26 cellular contexts compared by ENCODE assay signal in genomic region chr4:121129606-121130346, GRCh38. TPM values are rescaled to one million over a fixed set of nuclear protein-coding genes. Genes with fewer than 3 reads are reported as not detected.
DNase-seq lines count a peak whose midpoint lies in the region; ATAC-seq, FAIRE-seq and TF ChIP-seq lines count a peak whose summit lies in the region.
"Had no signal": no experiment of that assay in that cellular context is flagged by ENCODE, and none has a peak within 500 bp of the region (broad histone marks: within the 10 kb centered on the region; RNA-seq: fewer than 3 reads in every experiment).

No MANE protein-coding gene starts in this region.

- H3K27ac Mint-ChIP-seq in activated CD4-positive, alpha-beta T cell treated with anti-CD3 and anti-CD28 coated beads for 36 hours: peak overlapping the region; percentile 1
- H3K27ac Mint-ChIP-seq in T-cell (peak overlapping the region; percentile 9 to 35), endothelial cell (ENCODE audit: unreplicated experiment) (no peak overlapping the region)
- H3K27ac Mint-ChIP-seq: B cell had no signal

- TF ChIP-seq CTCF in bronchial epithelial cell (IDR thresholded peaks at IDR 0.05; ENCODE audit: insufficient read depth, low read length, severe bottlenecking): no peak
- TF ChIP-seq CTCF in osteoblast (IDR thresholded peaks at IDR 0.05; ENCODE audit: extremely low read depth, low read depth, low read length): no peak
- TF ChIP-seq CTCF in endothelial cell (IDR thresholded peaks at IDR 0.05; ENCODE audit: unreplicated experiment): no peak

- no peaks in the 10 kb centered on the region for H3K9me3 ChIP-seq in osteoblast (ENCODE audit: low read depth, low read length)
- H3K9me3 ChIP-seq: MG63, SJCRH30 had no signal

- no peaks in the 10 kb centered on the region for H4K20me1 ChIP-seq in osteoblast (ENCODE audit: insufficient read depth, low read length)

- no peak for ATAC-seq in activated CD4-positive, alpha-beta T cell treated with anti-CD3 and anti-CD28 coated beads for 36 hours
- ATAC-seq in T-cell (replicated peaks in 1 of 4): no peak
- no peak for ATAC-seq in HG03095 (IDR thresholded peaks at IDR 0.05; ENCODE audit: unreplicated experiment)
- ATAC-seq: PC-3, Right ventricle myocardium inferior had no signal

- POLR2A ChIA-PET in activated CD4-positive, alpha-beta T cell treated with anti-CD3 and anti-CD28 coated beads for 36 hours (lab: Charles Lee): no interaction called here
- POLR2A ChIA-PET in T-cell (lab: Charles Lee): interaction anchor here in 1 of 2 donors (0.6 kb wide), 1 partner anchor 68 kb away, joined by 6 read pairs; no protein-coding TSS in a partner anchor

- H3K4me1 Mint-ChIP-seq in activated CD4-positive, alpha-beta T cell treated with anti-CD3 and anti-CD28 coated beads for 36 hours: peaks cover 15% of the 10 kb centered on the region
- peaks cover 24 to 43% (median 30%) of the 10 kb centered on the region in 3 donors for H3K4me1 Mint-ChIP-seq in T-cell
- H3K4me1 Mint-ChIP-seq in endothelial cell (ENCODE audit: unreplicated experiment): no peaks in the 10 kb centered on the region
- H3K4me1 Mint-ChIP-seq: B cell had no signal

- H3K36me3 Mint-ChIP-seq in activated CD4-positive, alpha-beta T cell treated with anti-CD3 and anti-CD28 coated beads for 36 hours (ENCODE audit: low read depth): peaks cover 6% of the 10 kb centered on the region
- peaks cover 3% of the 10 kb centered on the region for H3K36me3 Mint-ChIP-seq in T-cell
- no peaks in the 10 kb centered on the region for H3K36me3 Mint-ChIP-seq in endothelial cell (ENCODE audit: low read depth, unreplicated experiment)

- H3K27me3 ChIP-seq in bronchial epithelial cell (ENCODE audit: control insufficient read depth, insufficient read depth, low read length) (no peaks in the 10 kb centered on the region), osteoblast (ENCODE audit: insufficient read depth, low read length) (no peaks in the 10 kb centered on the region)
- H3K27me3 ChIP-seq: MG63, SJCRH30 had no signal

- FAIRE-seq in bronchial epithelial cell (lab: Jason Lieb, UNC): no peak
- FAIRE-seq: GM18507, H54, HTR-8/SVneo had no signal

- H3K4me1 ChIP-seq in osteoblast (ENCODE audit: insufficient read depth, low read length): no peaks in the 10 kb centered on the region
- H3K4me1 ChIP-seq: SJCRH30 had no signal

- H3K27me3 Mint-ChIP-seq in activated CD4-positive, alpha-beta T cell treated with anti-CD3 and anti-CD28 coated beads for 36 hours: no peaks in the 10 kb centered on the region
- H3K27me3 Mint-ChIP-seq in T-cell (no peaks in the 10 kb centered on the region), endothelial cell (ENCODE audit: unreplicated experiment) (peaks cover 3% of the 10 kb centered on the region)
- H3K27me3 Mint-ChIP-seq: B cell had no signal

- CTCF ChIA-PET in activated CD4-positive, alpha-beta T cell treated with anti-CD3 and anti-CD28 coated beads for 36 hours (lab: Charles Lee): interaction anchor here (0.8 kb wide), 1 partner anchor 53 kb away, joined by 3 read pairs; no protein-coding TSS in a partner anchor
- CTCF ChIA-PET in T-cell (lab: Charles Lee): interaction anchor here in 1 of 2 donors (1.0 kb wide), 1 partner anchor 14 kb away, joined by 3 read pairs; no protein-coding TSS in a partner anchor

- no peak for DNase-seq in activated CD4-positive, alpha-beta T cell treated with anti-CD3 and anti-CD28 coated beads for 36 hours
- no peak for DNase-seq in activated CD4-positive, alpha-beta T cell treated with anti-CD3 and anti-CD28 coated beads for 4 hours
- DNase-seq in T-cell (no peak), bronchial epithelial cell (ENCODE audit: low read depth) (peak; percentile 80), osteoblast (ENCODE audit: insufficient read length, low spot score, missing footprints) (no peak), endothelial cell (ENCODE audit: low spot score) (no peak)
- DNase-seq: DMS153; KG1; MG63; NCI-H1105 treated with DMSO at 0.1 percent for 48 hours; NCI-H146; NCI-H1930; NCI-H446 treated with DMSO at 0.1 percent for 48 hours; NCI-H526; NK-92 treated with Interleukin-12 subunit alpha and Interleukin-12 subunit beta, amount 100 ng/mL, for 24 hours; PC-3; SJCRH30 had no signal

- no peak overlapping the region for H3K4me3 Mint-ChIP-seq in activated CD4-positive, alpha-beta T cell treated with anti-CD3 and anti-CD28 coated beads for 36 hours
- H3K4me3 Mint-ChIP-seq in T-cell (no peak overlapping the region), endothelial cell (ENCODE audit: unreplicated experiment) (no peak overlapping the region)
- H3K4me3 Mint-ChIP-seq: B cell had no signal

- H2AFZ ChIP-seq in osteoblast (ENCODE audit: low read length): peak overlapping the region; percentile 29

- H3K4me3 ChIP-seq in bronchial epithelial cell (ENCODE audit: low read depth, low read length) (no peak overlapping the region), osteoblast (ENCODE audit: insufficient read depth, low read length) (no peak overlapping the region)
- H3K4me3 ChIP-seq: MG63, SJCRH30 had no signal

- no peaks in the 10 kb centered on the region for H3K79me2 ChIP-seq in osteoblast (ENCODE audit: insufficient read depth, low read length)

- no peaks in the 10 kb centered on the region for H3K36me3 ChIP-seq in bronchial epithelial cell (ENCODE audit: control insufficient read depth, insufficient read depth, low read length)
- H3K36me3 ChIP-seq in osteoblast (ENCODE audit: insufficient read depth, low read length): no peaks in the 10 kb centered on the region
- H3K36me3 ChIP-seq: MG63, SJCRH30 had no signal

- no peak overlapping the region for H3K27ac ChIP-seq in osteoblast (ENCODE audit: low read depth, low read length)
- H3K27ac ChIP-seq: 22Rv1, C4-2B, SJCRH30 had no signal

- no peak overlapping the region for H3K4me2 ChIP-seq in osteoblast (ENCODE audit: insufficient read depth, low read length)

- peaks cover 2% of the 10 kb centered on the region for H3K9me3 Mint-ChIP-seq in activated CD4-positive, alpha-beta T cell treated with anti-CD3 and anti-CD28 coated beads for 36 hours (ENCODE audit: low read depth)
- H3K9me3 Mint-ChIP-seq in T-cell (peaks cover 2 to 4% (median 3%) of the 10 kb centered on the region in 3 donors), endothelial cell (ENCODE audit: unreplicated experiment) (no peaks in the 10 kb centered on the region)

- intact Hi-C loops in activated CD4-positive, alpha-beta T cell treated with anti-CD3 and anti-CD28 coated beads for 36 hours (cut with DNase I, micrococcal nuclease): no loop called here

RNA-seq across cellular contexts. Expression of gene TNIP3, which starts 34.3 kb away (rescaled TPM):
- 1 to 10 TPM; 3.7 to 4.8 TPM for total RNA-seq in activated CD4-positive, alpha-beta T cell treated with anti-CD3 and anti-CD28 coated beads for 36 hours
- 1 to 10 TPM; 1.2 to 2.0 (median 1.2) TPM for total RNA-seq in T-cell
- not detected in 2 replicates for total RNA-seq in bronchial epithelial cell
- 0.59 and 0.72 TPM in 2 replicates for total RNA-seq in osteoblast
- 4.0 TPM for total RNA-seq in endothelial cell (ENCODE audit: unreplicated experiment)
- total RNA-seq: B cell, PC-3, Right ventricle myocardium inferior had no signal

RNA-seq across cellular contexts. Expression of gene NDNF, which starts 57.4 kb away (rescaled TPM):
- under 1 TPM; 0.11 to 0.16 TPM for total RNA-seq in activated CD4-positive, alpha-beta T cell treated with anti-CD3 and anti-CD28 coated beads for 36 hours
- total RNA-seq in T-cell (under 1 TPM in 3 of 5 donors, not detected in 2; 0.36 to 0.47 (median 0.41) TPM), bronchial epithelial cell (not detected in 2 replicates), osteoblast (9.8 and 11.5 TPM in 2 replicates), endothelial cell (ENCODE audit: unreplicated experiment) (33.3 TPM)
- total RNA-seq: B cell, RPMI7951 had no signal
